Comparison of ENCODE assay signal across 8 cellular contexts in genomic region chr15:43184407-43185160, GRCh38. TPM values are rescaled to one million over a fixed set of nuclear protein-coding genes. Genes with fewer than 3 reads are reported as not detected.
DNase-seq lines count a peak whose midpoint lies in the region; ATAC-seq and TF ChIP-seq lines count a peak whose summit lies in the region.

No MANE protein-coding gene starts in this region.

- H3K36me3 Mint-ChIP-seq in activated naive CD4-positive, alpha-beta T cell treated with anti-CD3 and anti-CD28 coated beads, Interleukin-2, amount 50 U/mL, for 72 hours = peaks cover 5 to 7% of the 10 kb centered on the region in 2 donors

- H3K4me1 ChIP-seq in stomach = peaks cover 19 to 71% (median 39%) of the 10 kb centered on the region in 4 donors

- no peak for TF ChIP-seq POLR2A in stomach (IDR thresholded peaks at IDR 0.05)

- DNase-seq in activated naive CD4-positive, alpha-beta T cell treated with anti-CD3 and anti-CD28 coated beads, Interleukin-2, amount 50 U/mL, for 72 hours (ENCODE audit: low spot score in 2 of 2) = no peak
- no peak for DNase-seq in stomach
- no peak for DNase-seq in GM19240 (ENCODE audit: insufficient read length, low spot score)
- no peak for DNase-seq in NCI-H524 treated with DMSO at 0.1 percent for 48 hours (lab: John Stamatoyannopoulos, UW)

- peak overlapping the region; percentile 85; the same call in 1 of the 2 replicates for H3K4me3 ChIP-seq in iPS-18c (ENCODE audit: insufficient read depth, low read depth, low read length)
- peak overlapping the region; percentile 71 to 93 (median 82) for H3K4me3 ChIP-seq in stomach

- WGBS in stomach, 5 donors = 53 to 63% (median 54%) methylated on average over 10 of the region's 10 CpGs

- H3K9me3 ChIP-seq in iPS-18c (ENCODE audit: control insufficient read depth, insufficient read depth, low read length) (no peaks in the 10 kb centered on the region), stomach (no peaks in the 10 kb centered on the region)

- no peak for TF ChIP-seq EP300 in stomach (IDR thresholded peaks at IDR 0.05)

- intact Hi-C loops in stomach (cut with DNase I; ENCODE audit: low total_unique reads) = no loop called here

- H3K27me3 ChIP-seq in stomach = no peaks in the 10 kb centered on the region

- peaks cover 10 to 31% (median 23%) of the 10 kb centered on the region in 4 donors for H3K36me3 ChIP-seq in stomach

- no peak for TF ChIP-seq CTCF in stomach (IDR thresholded peaks at IDR 0.05)

- ATAC-seq in HG03097 (IDR thresholded peaks at IDR 0.05; ENCODE audit: low FRiP score, unreplicated experiment) (peak; percentile 14), HG02885 (IDR thresholded peaks at IDR 0.05; ENCODE audit: poor library complexity, unreplicated experiment) (no peak), GM21423 (IDR thresholded peaks at IDR 0.05; ENCODE audit: unreplicated experiment) (no peak)
- ATAC-seq in activated naive CD4-positive, alpha-beta T cell treated with anti-CD3 and anti-CD28 coated beads, Interleukin-2, amount 50 U/mL, for 72 hours = no peak

- peak overlapping the region; percentile 94 to 98 (median 97) for H3K27ac ChIP-seq in stomach

- peak overlapping the region; percentile 95 for H3K27ac Mint-ChIP-seq in activated naive CD4-positive, alpha-beta T cell treated with anti-CD3 and anti-CD28 coated beads, Interleukin-2, amount 50 U/mL, for 72 hours

- H3K9me3 Mint-ChIP-seq in activated naive CD4-positive, alpha-beta T cell treated with anti-CD3 and anti-CD28 coated beads, Interleukin-2, amount 50 U/mL, for 72 hours = no peaks in the 10 kb centered on the region

RNA-seq across cellular contexts. Expression of gene CCNDBP1, which starts 0.6 kb away (rescaled TPM):
- 10 to 100 TPM; 61.7 to 62.7 TPM for total RNA-seq in activated naive CD4-positive, alpha-beta T cell treated with anti-CD3 and anti-CD28 coated beads, Interleukin-2, amount 50 U/mL, for 72 hours
- 10 to 100 TPM; 41.1 to 81.7 (median 46.1) TPM for total RNA-seq in stomach
- 100 to 1,000 TPM in 1 of 3 donors, 10 to 100 TPM in 2; 47.2 to 136 (median 58.3) TPM for polyA plus RNA-seq in stomach

RNA-seq across cellular contexts. Expression of gene EPB42, which starts 36.2 kb away (rescaled TPM):
- not detected for total RNA-seq in activated naive CD4-positive, alpha-beta T cell treated with anti-CD3 and anti-CD28 coated beads, Interleukin-2, amount 50 U/mL, for 72 hours
- total RNA-seq in stomach = 1 to 10 TPM in 1 of 5 donors, not detected in 4; 1.3 TPM
- polyA plus RNA-seq in stomach = not detected

RNA-seq across cellular contexts. Expression of gene TMEM62, which starts 51.2 kb away (rescaled TPM):
- total RNA-seq in activated naive CD4-positive, alpha-beta T cell treated with anti-CD3 and anti-CD28 coated beads, Interleukin-2, amount 50 U/mL, for 72 hours = 10 to 100 TPM; 10.4 to 16.0 TPM
- 10 to 100 TPM; 13.6 to 92.0 (median 65.3) TPM for total RNA-seq in stomach
- 10 to 100 TPM in 1 of 3 donors, 1 to 10 TPM in 2; 5.5 to 16.6 (median 7.8) TPM for polyA plus RNA-seq in stomach
